ENCODE assay signal across 7 cellular contexts in genomic region chr12:64679487-64679983, GRCh38.
DNase-seq lines count a peak whose midpoint lies in the region; ATAC-seq and TF ChIP-seq lines count a peak whose summit lies in the region.

No MANE protein-coding gene starts in this region.

- intact Hi-C loops in activated CD4-positive, alpha-beta T cell treated with anti-CD3 and anti-CD28 coated beads, Interleukin-2, amount 10 ng/mL, durations not matched to agents 24 days and 14 days (cut with micrococcal nuclease) = loop anchor here (1.0 to 5.0 kb wide), 2 partner anchors 8 to 222 kb away; no protein-coding TSS in a partner anchor
- intact Hi-C loops in vagina (cut with DNase I) = no loop called here

- peak overlapping the region; percentile 2 for H3K27ac ChIP-seq in duodenal mucosa (ENCODE audit: low read depth, low read length)
- H3K27ac ChIP-seq in vagina = peak overlapping the region; percentile 73

- peak overlapping the region in 1 of 2 donors; percentile 25 for H3K9ac ChIP-seq in duodenal mucosa (ENCODE audit: low read depth in 1 of 2, low read length in 2 of 2)

- peak overlapping the region; percentile 38 to 58 for H3K4me3 ChIP-seq in duodenal mucosa (ENCODE audit: low read depth in 1 of 2, low read length in 2 of 2)
- H3K4me3 ChIP-seq in vagina = peak overlapping the region in 1 of 2 donors; percentile 8

- peaks cover 80% of the 10 kb centered on the region for H3K4me1 Mint-ChIP-seq in activated CD4-positive, alpha-beta T cell treated with anti-CD3 and anti-CD28 coated beads, Interleukin-2, amount 10 ng/mL, durations not matched to agents 24 days and 14 days
- H3K4me1 Mint-ChIP-seq in glutamatergic neuron (ENCODE audit: low read depth, unreplicated experiment) = peaks cover 19% of the 10 kb centered on the region

- H3K36me3 ChIP-seq in duodenal mucosa (ENCODE audit: control insufficient read depth in 1 of 2, insufficient read depth in 2 of 2, low read length in 2 of 2) = no peaks in the 10 kb centered on the region
- H3K36me3 ChIP-seq in vagina = no peaks in the 10 kb centered on the region

- peak overlapping the region; percentile 63 for H3K4me3 Mint-ChIP-seq in activated CD4-positive, alpha-beta T cell treated with anti-CD3 and anti-CD28 coated beads, Interleukin-2, amount 10 ng/mL, durations not matched to agents 24 days and 14 days
- no peak overlapping the region for H3K4me3 Mint-ChIP-seq in glutamatergic neuron (ENCODE audit: unreplicated experiment)

- H3K9me3 ChIP-seq in duodenal mucosa (ENCODE audit: control insufficient read depth in 1 of 2, low read length in 2 of 2) (no peaks in the 10 kb centered on the region), vagina (no peaks in the 10 kb centered on the region)

- H3K36me3 Mint-ChIP-seq in activated CD4-positive, alpha-beta T cell treated with anti-CD3 and anti-CD28 coated beads, Interleukin-2, amount 10 ng/mL, durations not matched to agents 24 days and 14 days (ENCODE audit: low read depth) = peaks cover 12% of the 10 kb centered on the region
- H3K36me3 Mint-ChIP-seq in glutamatergic neuron (ENCODE audit: unreplicated experiment) = no peaks in the 10 kb centered on the region

- no peaks in the 10 kb centered on the region for H3K27me3 ChIP-seq in duodenal mucosa (ENCODE audit: control insufficient read depth in 1 of 2, insufficient read depth in 2 of 2, low read length in 2 of 2)
- H3K27me3 ChIP-seq in vagina = no peaks in the 10 kb centered on the region

- DNase-seq in NCI-H146 treated with DMSO at 0.1 percent for 48 hours (lab: John Stamatoyannopoulos, UW; ENCODE audit: unreplicated experiment) (peak; percentile 37), myocyte (ENCODE audit: low read depth) (peak; percentile 80), vagina (ENCODE audit: extremely low spot score in 2 of 2) (no peak), glutamatergic neuron (no peak)
- peak; percentile 87 for DNase-seq in activated CD4-positive, alpha-beta T cell treated with anti-CD3 and anti-CD28 coated beads, Interleukin-2, amount 10 ng/mL, durations not matched to agents 24 days and 14 days

- peak overlapping the region; percentile 78 for H3K27ac Mint-ChIP-seq in activated CD4-positive, alpha-beta T cell treated with anti-CD3 and anti-CD28 coated beads, Interleukin-2, amount 10 ng/mL, durations not matched to agents 24 days and 14 days
- no peak overlapping the region for H3K27ac Mint-ChIP-seq in glutamatergic neuron (ENCODE audit: unreplicated experiment)

- peaks cover 53 to 55% of the 10 kb centered on the region in 2 donors for H3K4me1 ChIP-seq in duodenal mucosa (ENCODE audit: control insufficient read depth in 1 of 2, insufficient read depth in 2 of 2, low read length in 2 of 2)
- peaks cover 73% of the 10 kb centered on the region for H3K4me1 ChIP-seq in vagina

- H3K27me3 Mint-ChIP-seq in activated CD4-positive, alpha-beta T cell treated with anti-CD3 and anti-CD28 coated beads, Interleukin-2, amount 10 ng/mL, durations not matched to agents 24 days and 14 days = no peaks in the 10 kb centered on the region
- H3K27me3 Mint-ChIP-seq in glutamatergic neuron (ENCODE audit: unreplicated experiment) = peaks cover 6% of the 10 kb centered on the region

- no peak for TF ChIP-seq CTCF in vagina (IDR thresholded peaks at IDR 0.05)
- no peak for TF ChIP-seq CTCF in glutamatergic neuron (IDR thresholded peaks at IDR 0.05; ENCODE audit: partially characterized antibody, unreplicated experiment)

- no peak for TF ChIP-seq POLR2A in vagina (IDR thresholded peaks at IDR 0.05)

- peak; percentile 63 for ATAC-seq in GM21515 (IDR thresholded peaks at IDR 0.05; ENCODE audit: unreplicated experiment)

- peaks cover 3% of the 10 kb centered on the region for H3K9me3 Mint-ChIP-seq in activated CD4-positive, alpha-beta T cell treated with anti-CD3 and anti-CD28 coated beads, Interleukin-2, amount 10 ng/mL, durations not matched to agents 24 days and 14 days
- H3K9me3 Mint-ChIP-seq in glutamatergic neuron (ENCODE audit: unreplicated experiment) = peaks cover 5% of the 10 kb centered on the region

Comparison
In these comparisons a context has a peak if more than half of its experiments do, and no peak if none do; other contexts are left out.
1. DNase-seq: peak in NCI-H146 treated with DMSO at 0.1 percent for 48 hours (single experiment), activated CD4-positive, alpha-beta T cell treated with anti-CD3 and anti-CD28 coated beads, Interleukin-2, amount 10 ng/mL, durations not matched to agents 24 days and 14 days (single experiment) and myocyte (single experiment); none in vagina (0 of 2) and glutamatergic neuron (single experiment).